Comparison of ENCODE assay signal across 8 cellular contexts in genomic region chr16:46789499-46790414, GRCh38. TPM values are rescaled to one million over a fixed set of nuclear protein-coding genes. Genes with fewer than 3 reads are reported as not detected.
DNase-seq lines count a peak whose midpoint lies in the region; ATAC-seq and TF ChIP-seq lines count a peak whose summit lies in the region.

No MANE protein-coding gene starts in this region.

- H3K4me1 Mint-ChIP-seq in activated CD4-positive, alpha-beta memory T cell treated with anti-CD3 and anti-CD28 coated beads, Interleukin-2, amount 10 ng/mL, durations not matched to agents 7 days and 5 days: peaks cover 28% of the 10 kb centered on the region

- peaks cover 2 to 5% of the 10 kb centered on the region in 2 donors for H3K9me3 ChIP-seq in duodenal mucosa (ENCODE audit: control insufficient read depth in 1 of 2, low read length in 2 of 2)
- H3K9me3 ChIP-seq in lung (ENCODE audit: control insufficient read depth in 2 of 2, insufficient read depth in 1 of 2, low read length in 1 of 2): no peaks in the 10 kb centered on the region

- H3K36me3 Mint-ChIP-seq in activated CD4-positive, alpha-beta memory T cell treated with anti-CD3 and anti-CD28 coated beads, Interleukin-2, amount 10 ng/mL, durations not matched to agents 7 days and 5 days (ENCODE audit: low read depth): peaks cover 19% of the 10 kb centered on the region

- H3K27ac Mint-ChIP-seq in activated CD4-positive, alpha-beta memory T cell treated with anti-CD3 and anti-CD28 coated beads, Interleukin-2, amount 10 ng/mL, durations not matched to agents 7 days and 5 days: peak overlapping the region; percentile 48

- CTCF ChIA-PET in activated CD4-positive, alpha-beta memory T cell treated with anti-CD3 and anti-CD28 coated beads, Interleukin-2, amount 10 ng/mL, durations not matched to agents 7 days and 5 days (lab: Charles Lee): interaction anchor here (0.5 to 3.8 kb wide), 7 partner anchors 11 to 248 kb away, joined by 3 to 25 read pairs (median 3); no protein-coding TSS in a partner anchor

- peaks cover 3 to 5% of the 10 kb centered on the region in 2 donors for H3K4me1 ChIP-seq in duodenal mucosa (ENCODE audit: control insufficient read depth in 1 of 2, insufficient read depth in 2 of 2, low read length in 2 of 2)
- H3K4me1 ChIP-seq in lung (ENCODE audit: control insufficient read depth in 2 of 2, insufficient read depth in 2 of 2, low read length in 2 of 2): peaks cover 0 to 1% of the 10 kb centered on the region in 2 donors

- no peaks in the 10 kb centered on the region for H3K27me3 ChIP-seq in duodenal mucosa (ENCODE audit: control insufficient read depth in 1 of 2, insufficient read depth in 2 of 2, low read length in 2 of 2)
- H3K27me3 ChIP-seq in lung (ENCODE audit: control insufficient read depth, insufficient read depth): no peaks in the 10 kb centered on the region

- peaks cover 10% of the 10 kb centered on the region for H3K9me3 Mint-ChIP-seq in activated CD4-positive, alpha-beta memory T cell treated with anti-CD3 and anti-CD28 coated beads, Interleukin-2, amount 10 ng/mL, durations not matched to agents 7 days and 5 days

- 7 to 9% methylated on average over 36 to 43 of the region's 43 CpGs for WGBS in lung, 2 donors

- TF ChIP-seq CTCF in GM13977 (IDR thresholded peaks at IDR 0.05; ENCODE audit: extremely low read depth, insufficient read depth, missing control alignments) (no peak), lung (IDR thresholded peaks at IDR 0.05; ENCODE audit: control extremely low read depth, extremely low read depth) (no peak)

- ATAC-seq in HG02610 (IDR thresholded peaks at IDR 0.05; ENCODE audit: unreplicated experiment) (peak; percentile 73), lung (ENCODE audit: insufficient read depth, low FRiP score) (peak; percentile 98)

- DNase-seq in GM13977 (ENCODE audit: low spot score) (peak; percentile 82), NCI-H2196 (lab: John Stamatoyannopoulos, UW; ENCODE audit: unreplicated experiment) (peak; percentile 28), lung (ENCODE audit: low spot score) (peak; percentile 82), NCI-H1930 (lab: John Stamatoyannopoulos, UW) (no peak)
- peak; percentile 83 for DNase-seq in activated CD4-positive, alpha-beta memory T cell treated with anti-CD3 and anti-CD28 coated beads, Interleukin-2, amount 10 ng/mL, durations not matched to agents 7 days and 5 days
- DNase-seq in stimulated activated CD4-positive, alpha-beta T cell treated with anti-CD3 and anti-CD28 coated beads, TNF-alpha, amount 100 ng/mL, for 24 hours (ENCODE audit: low read depth in 3 of 3): peak; percentile 51 to 75 (median 68)

- peak overlapping the region; percentile 70 for H3K4me3 Mint-ChIP-seq in activated CD4-positive, alpha-beta memory T cell treated with anti-CD3 and anti-CD28 coated beads, Interleukin-2, amount 10 ng/mL, durations not matched to agents 7 days and 5 days

- H3K9ac ChIP-seq in duodenal mucosa (ENCODE audit: low read depth in 1 of 2, low read length in 2 of 2): peak overlapping the region; percentile 58 to 65

- POLR2A ChIA-PET in activated CD4-positive, alpha-beta memory T cell treated with anti-CD3 and anti-CD28 coated beads, Interleukin-2, amount 10 ng/mL, durations not matched to agents 7 days and 5 days (lab: Charles Lee): interaction anchor here (0.8 to 1.8 kb wide), 5 partner anchors 24 to 100 kb away, joined by 3 to 17 read pairs (median 4); partner anchors contain the start of genes C16orf87 and ORC6

- H3K4me3 ChIP-seq in duodenal mucosa (ENCODE audit: low read depth in 1 of 2, low read length in 2 of 2) (peak overlapping the region; percentile 73 to 82), lung (peak overlapping the region; percentile 50)

- H3K27ac ChIP-seq in duodenal mucosa (ENCODE audit: low read depth, low read length): peak overlapping the region; percentile 25
- H3K27ac ChIP-seq in lung (ENCODE audit: low read depth in 1 of 2, low read length in 1 of 2): peak overlapping the region; percentile 61

- peaks cover 3% of the 10 kb centered on the region for H3K27me3 Mint-ChIP-seq in activated CD4-positive, alpha-beta memory T cell treated with anti-CD3 and anti-CD28 coated beads, Interleukin-2, amount 10 ng/mL, durations not matched to agents 7 days and 5 days

- in situ Hi-C loops in GM13977 (cut with MboI; ENCODE audit: low pct_unique_long_range_greater_than_20kb, low sequenced_read_pairs, unreplicated experiment): loop anchor here (10.0 kb wide), 1 partner anchor 95 kb away; no protein-coding TSS in a partner anchor

- H3K36me3 ChIP-seq in duodenal mucosa (ENCODE audit: control insufficient read depth in 1 of 2, insufficient read depth in 2 of 2, low read length in 2 of 2) (no peaks in the 10 kb centered on the region), lung (ENCODE audit: control insufficient read depth in 2 of 2, insufficient read depth in 2 of 2, low read length in 2 of 2) (no peaks in the 10 kb centered on the region)

RNA-seq across cellular contexts. Expression of gene C16orf87, which starts 41.2 kb away (rescaled TPM):
- total RNA-seq in activated CD4-positive, alpha-beta memory T cell treated with anti-CD3 and anti-CD28 coated beads, Interleukin-2, amount 10 ng/mL, durations not matched to agents 7 days and 5 days: 10 to 100 TPM; 18.0 to 19.6 TPM
- 10 to 100 TPM in 1 of 2 donors, 1 to 10 TPM in 1; 5.1 to 17.2 TPM for total RNA-seq in lung
- polyA plus RNA-seq in lung: 1 to 10 TPM; 2.8 to 4.8 TPM

RNA-seq across cellular contexts. Expression of gene MYLK3, which starts 41.6 kb away (rescaled TPM):
- total RNA-seq in activated CD4-positive, alpha-beta memory T cell treated with anti-CD3 and anti-CD28 coated beads, Interleukin-2, amount 10 ng/mL, durations not matched to agents 7 days and 5 days: under 1 TPM; 0.35 to 0.63 TPM
- 1 to 10 TPM; 2.3 to 4.6 TPM for total RNA-seq in lung
- under 1 TPM; 0.16 to 0.48 TPM for polyA plus RNA-seq in lung

Comparison
In these comparisons a context has a peak if more than half of its experiments do, and no peak if none do; other contexts are left out.
1. DNase-seq: peak in GM13977 (single experiment), NCI-H2196 (single experiment), activated CD4-positive, alpha-beta memory T cell treated with anti-CD3 and anti-CD28 coated beads, Interleukin-2, amount 10 ng/mL, durations not matched to agents 7 days and 5 days (single experiment), lung (single experiment) and stimulated activated CD4-positive, alpha-beta T cell treated with anti-CD3 and anti-CD28 coated beads, TNF-alpha, amount 100 ng/mL, for 24 hours (3 of 3); none in NCI-H1930 (0 of 2).